Comparison of ENCODE assay signal across 10 cellular contexts in the genomic region with DNA sequence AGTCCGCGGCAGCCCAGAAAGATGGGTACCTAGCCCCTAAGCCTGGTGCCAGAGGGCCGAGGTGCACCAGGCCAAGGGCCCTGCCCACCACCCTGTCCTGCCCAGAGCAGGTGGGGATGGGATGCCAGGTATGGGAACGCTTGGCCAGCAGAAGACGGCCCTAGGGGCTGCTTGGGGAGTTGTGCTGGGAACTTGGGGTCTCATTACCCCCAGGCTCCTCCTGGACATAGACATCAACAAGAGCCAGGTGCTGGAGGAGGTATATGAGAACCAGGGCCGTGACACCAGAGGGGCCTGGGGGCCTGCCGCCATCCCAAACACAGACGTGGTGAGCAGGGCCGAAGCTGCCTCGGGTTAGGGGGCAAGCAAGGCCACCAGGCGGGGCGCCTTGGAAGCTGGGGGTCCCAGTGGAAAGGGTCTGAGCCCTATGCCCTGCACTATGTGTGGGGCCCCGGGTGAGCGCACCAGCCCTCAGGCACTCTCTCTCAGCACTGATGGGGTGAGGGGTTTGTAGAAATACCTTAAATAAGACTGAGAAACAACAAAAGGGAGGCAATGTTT. TPM values are rescaled to one million over a fixed set of nuclear protein-coding genes. Genes with fewer than 3 reads are reported as not detected.
"Had no signal": no experiment of that assay in that cellular context is flagged by ENCODE, and none has a peak within 500 bp of the region (broad histone marks: within the 10 kb centered on the region; RNA-seq: fewer than 3 reads in every experiment).

No MANE protein-coding gene starts in this region.

- H3K9ac ChIP-seq: KMS-11 had no signal

- H3K4me2 ChIP-seq: GM23338, KMS-11 had no signal

- DNase-seq: H9, HCEC 1CT, KBM-7 had no signal

- ATAC-seq: GM23338, HepG2 had no signal

- H2AFZ ChIP-seq: GM23338 had no signal

- H3K9me3 Mint-ChIP-seq: GM23338, H9, IgD-negative memory B cell had no signal

- H3K27ac Mint-ChIP-seq: GM23338, IgD-negative memory B cell had no signal

- H3K4me3 ChIP-seq: GM23338 had no signal

- H3K4me1 Mint-ChIP-seq: IgD-negative memory B cell had no signal

- H3K36me3 Mint-ChIP-seq: IgD-negative memory B cell had no signal

- H3K27ac ChIP-seq: HL-60, KMS-11 had no signal

- H3K4me3 Mint-ChIP-seq: GM23338, H9, IgD-negative memory B cell had no signal

RNA-seq across cellular contexts. Expression of a gene that starts 46.9 kb away (rescaled TPM):
- total RNA-seq: H4, HT1080 had no signal
- polyA plus RNA-seq: IgD-negative memory B cell had no signal
